ENCODE assay signal across 29 cellular contexts in genomic region chr1:208288495-208288894, GRCh38. TPM values are rescaled to one million over a fixed set of nuclear protein-coding genes. Genes with fewer than 3 reads are reported as not detected.
"Had no signal": no experiment of that assay in that cellular context is flagged by ENCODE, and none has a peak within 500 bp of the region (broad histone marks: within the 10 kb centered on the region; RNA-seq: fewer than 3 reads in every experiment).

No MANE protein-coding gene starts in this region.

- H3K27me3 Mint-ChIP-seq: activated naive CD8-positive, alpha-beta T cell treated with anti-CD3 and anti-CD28 coated beads for 36 hours had no signal

- H3K4me3 Mint-ChIP-seq: activated B cell treated with CpG ODN at 0.5 μM for 24 hours; activated CD4-positive, alpha-beta memory T cell treated with anti-CD3 and anti-CD28 coated beads for 36 hours; activated CD4-positive, alpha-beta T cell treated with anti-CD3 and anti-CD28 coated beads, Interleukin-2, amount 10 ng/mL, durations not matched to agents 24 days and 14 days; activated CD8-positive, alpha-beta T cell treated with anti-CD3 and anti-CD28 coated beads for 36 hours; activated naive CD4-positive, alpha-beta T cell treated with anti-CD3 and anti-CD28 coated beads for 36 hours; activated naive CD8-positive, alpha-beta T cell treated with anti-CD3 and anti-CD28 coated beads for 36 hours; activated T-cell treated with anti-CD3 and anti-CD28 coated beads, Interleukin-2, amount 50 U/mL, for 4 hours; activated T-cell treated with anti-CD3 and anti-CD28 coated beads, Interleukin-2, amount 50 U/mL, for 72 hours; activated T-helper 1 cell treated with anti-CD3 and anti-CD28 coated beads, Interleukin-12 subunit alpha, Interleukin-12 subunit beta, Interleukin-2, Interleukin-4 antibody, amounts not matched to agents 30 ng/mL and 10 ng/mL and 1 ng/mL, durations not matched to agents 14 hours and 24 hours and 36 hours; activated T-helper 17 cell treated with anti-CD3 and anti-CD28 coated beads, Interleukin-2, amount 50 U/mL, for 72 hours; T-cell; T-helper 17 cell had no signal

- H3K27ac Mint-ChIP-seq: activated B cell treated with CpG ODN at 0.5 μM for 24 hours; activated CD4-positive, alpha-beta memory T cell treated with anti-CD3 and anti-CD28 coated beads for 36 hours; activated CD4-positive, alpha-beta T cell treated with anti-CD3 and anti-CD28 coated beads, Interleukin-2, amount 10 ng/mL, durations not matched to agents 24 days and 14 days; activated CD8-positive, alpha-beta T cell treated with anti-CD3 and anti-CD28 coated beads for 36 hours; activated naive CD4-positive, alpha-beta T cell treated with anti-CD3 and anti-CD28 coated beads for 36 hours; activated naive CD4-positive, alpha-beta T cell treated with anti-CD3 and anti-CD28 coated beads, Interleukin-2, amount 50 U/mL, for 72 hours; activated naive CD8-positive, alpha-beta T cell treated with anti-CD3 and anti-CD28 coated beads for 36 hours; activated T-cell treated with anti-CD3 and anti-CD28 coated beads, Interleukin-2, amount 50 U/mL, for 72 hours; activated T-helper 1 cell treated with anti-CD3 and anti-CD28 coated beads, Interleukin-12 subunit alpha, Interleukin-12 subunit beta, Interleukin-2, Interleukin-4 antibody, amounts not matched to agents 30 ng/mL and 10 ng/mL and 1 ng/mL, durations not matched to agents 14 hours and 24 hours and 36 hours; activated T-helper 17 cell treated with anti-CD3 and anti-CD28 coated beads, Interleukin-2, amount 50 U/mL, for 72 hours; T-cell; T-helper 17 cell had no signal

- DNase-seq: activated B cell treated with CpG ODN at 0.5 μM for 24 hours; activated CD4-positive, alpha-beta memory T cell treated with anti-CD3 and anti-CD28 coated beads for 36 hours; activated CD4-positive, alpha-beta T cell treated with anti-CD3 and anti-CD28 coated beads for 4 hours; activated CD4-positive, alpha-beta T cell treated with anti-CD3 and anti-CD28 coated beads, Interleukin-2, amount 10 ng/mL, durations not matched to agents 24 days and 14 days; activated CD4-positive, alpha-beta T cell treated with anti-CD3 and anti-CD28 coated beads, Interleukin-2, amount 50 U/mL, for 1 hour; activated CD4-positive, alpha-beta T cell treated with anti-CD3 and anti-CD28 coated beads, Interleukin-2, amount 50 U/mL, for 4 hours; activated CD4-positive, CD25-positive, alpha-beta regulatory T cell treated with anti-CD3 and anti-CD28 coated beads, Interleukin-2, amount 50 U/mL, for 72 hours; activated CD8-positive, alpha-beta T cell treated with anti-CD3 and anti-CD28 coated beads for 36 hours; activated effector memory CD4-positive, alpha-beta T cell treated with anti-CD3 and anti-CD28 coated beads, Interleukin-2, amount 50 U/mL, for 16 hours; activated gamma-delta T cell treated with Interleukin-2 at 50 U/mL for 16 hours; activated naive CD4-positive, alpha-beta T cell; activated naive CD4-positive, alpha-beta T cell treated with anti-CD3 and anti-CD28 coated beads for 36 hours; activated naive CD4-positive, alpha-beta T cell treated with anti-CD3 and anti-CD28 coated beads, Interleukin-2, amount 50 U/mL, for 16 hours; activated naive CD8-positive, alpha-beta T cell treated with anti-CD3 and anti-CD28 coated beads for 36 hours; activated T-cell treated with anti-CD3 and anti-CD28 coated beads for 4 hours; activated T-cell treated with anti-CD3 and anti-CD28 coated beads, Interleukin-2, amount 50 U/mL, for 1 hour; activated T-cell treated with anti-CD3 and anti-CD28 coated beads, Interleukin-2, amount 50 U/mL, for 4 hours; activated T-cell treated with anti-CD3 and anti-CD28 coated beads, Interleukin-2, amount 50 U/mL, for 72 hours; adrenal gland; amniotic stem cell; aorta; body of pancreas; brain microvascular endothelial cell; central memory CD4-positive, alpha-beta T cell; T-cell; T-helper 17 cell had no signal

- H3K4me1 Mint-ChIP-seq: activated B cell treated with CpG ODN at 0.5 μM for 24 hours; activated CD4-positive, alpha-beta T cell treated with anti-CD3 and anti-CD28 coated beads, Interleukin-2, amount 10 ng/mL, durations not matched to agents 24 days and 14 days; activated naive CD8-positive, alpha-beta T cell treated with anti-CD3 and anti-CD28 coated beads for 36 hours; activated T-helper 17 cell treated with anti-CD3 and anti-CD28 coated beads, Interleukin-2, amount 50 U/mL, for 72 hours; T-cell; T-helper 17 cell had no signal

- H3K36me3 Mint-ChIP-seq: activated CD4-positive, alpha-beta memory T cell treated with anti-CD3 and anti-CD28 coated beads for 36 hours; activated naive CD4-positive, alpha-beta T cell treated with anti-CD3 and anti-CD28 coated beads, Interleukin-2, amount 50 U/mL, for 72 hours; activated naive CD8-positive, alpha-beta T cell treated with anti-CD3 and anti-CD28 coated beads for 36 hours; T-cell had no signal

- ATAC-seq: activated CD8-positive, alpha-beta T cell treated with anti-CD3 and anti-CD28 coated beads for 36 hours; activated naive CD4-positive, alpha-beta T cell treated with anti-CD3 and anti-CD28 coated beads, Interleukin-2, amount 50 U/mL, for 72 hours; activated T-cell treated with anti-CD3 and anti-CD28 coated beads, Interleukin-2, amount 50 U/mL, for 4 hours; activated T-cell treated with anti-CD3 and anti-CD28 coated beads, Interleukin-2, amount 50 U/mL, for 72 hours; activated T-helper 17 cell treated with anti-CD3 and anti-CD28 coated beads, Interleukin-2, amount 50 U/mL, for 72 hours; body of pancreas; T-cell; T-helper 17 cell had no signal

- H3K9me3 Mint-ChIP-seq: activated B cell treated with CpG ODN at 0.5 μM for 24 hours; activated CD4-positive, alpha-beta memory T cell treated with anti-CD3 and anti-CD28 coated beads for 36 hours; activated CD4-positive, alpha-beta T cell treated with anti-CD3 and anti-CD28 coated beads, Interleukin-2, amount 10 ng/mL, durations not matched to agents 24 days and 14 days; activated CD8-positive, alpha-beta T cell treated with anti-CD3 and anti-CD28 coated beads for 36 hours; activated naive CD4-positive, alpha-beta T cell treated with anti-CD3 and anti-CD28 coated beads for 36 hours; activated naive CD4-positive, alpha-beta T cell treated with anti-CD3 and anti-CD28 coated beads, Interleukin-2, amount 50 U/mL, for 72 hours; activated naive CD8-positive, alpha-beta T cell treated with anti-CD3 and anti-CD28 coated beads for 36 hours; activated T-cell treated with anti-CD3 and anti-CD28 coated beads, Interleukin-2, amount 50 U/mL, for 4 hours; activated T-cell treated with anti-CD3 and anti-CD28 coated beads, Interleukin-2, amount 50 U/mL, for 72 hours; activated T-helper 1 cell treated with anti-CD3 and anti-CD28 coated beads, Interleukin-12 subunit alpha, Interleukin-12 subunit beta, Interleukin-2, Interleukin-4 antibody, amounts not matched to agents 30 ng/mL and 10 ng/mL and 1 ng/mL, durations not matched to agents 14 hours and 24 hours and 36 hours; activated T-helper 17 cell treated with anti-CD3 and anti-CD28 coated beads, Interleukin-2, amount 50 U/mL, for 72 hours; T-cell had no signal

RNA-seq across cellular contexts. Expression of gene PLXNA2, which starts 44.3 kb away (rescaled TPM):
- total RNA-seq: activated CD4-positive, alpha-beta T cell treated with anti-CD3 and anti-CD28 coated beads, Interleukin-2, amount 10 ng/mL, durations not matched to agents 24 days and 14 days had no signal
